ENCODE assay signal across 1 cellular context in the genomic region with DNA sequence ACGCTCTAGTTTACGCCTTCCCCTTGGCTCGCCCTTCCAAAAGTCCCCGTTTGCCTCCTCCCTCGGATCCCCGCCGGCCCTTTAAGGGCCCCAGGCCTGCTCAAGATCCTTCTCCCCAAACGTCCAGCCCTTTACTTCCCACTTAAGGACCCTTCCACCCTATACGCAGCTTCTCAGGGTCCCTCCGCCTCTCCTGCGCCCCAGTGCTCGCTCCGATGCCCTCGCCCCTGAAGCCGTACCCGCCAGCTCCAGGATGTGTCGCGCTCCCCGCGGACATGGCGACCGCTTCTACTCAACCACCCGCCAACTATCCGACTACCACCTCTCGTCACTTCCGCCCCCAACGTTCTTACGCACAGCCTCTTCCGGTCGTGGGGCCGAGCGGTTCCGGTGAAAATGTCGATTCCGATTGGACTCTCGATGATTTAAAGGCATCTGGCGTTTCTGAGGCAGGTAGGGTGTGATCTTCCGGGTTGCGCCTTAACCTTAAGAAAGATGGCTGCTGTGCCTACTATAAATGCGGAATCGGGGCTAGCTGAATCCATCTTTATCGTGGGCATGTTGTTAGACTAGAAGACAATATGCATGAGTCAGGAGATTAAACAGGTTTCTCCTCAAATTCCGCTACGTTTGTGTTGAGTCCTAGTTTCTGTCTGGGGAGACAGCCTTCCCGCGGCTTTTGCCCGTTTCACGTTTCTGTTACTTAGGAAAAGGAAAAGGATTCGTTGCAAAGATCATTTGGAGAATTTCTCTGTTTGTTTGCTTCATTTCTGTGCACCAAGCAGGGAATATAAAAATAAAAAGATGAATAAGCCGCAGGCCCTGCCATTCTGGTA.
TF ChIP-seq lines count a peak whose summit lies in the region.

A gene (minus strand): TSS at position 317 of the 836 bp plus-strand sequence. CDS start 40 bp downstream, at position 277.

TF ChIP-seq in HEK293, 187 proteins besides CTCF, POLR2A, EP300 and RAD21 (continued from another document and continues in another):
- TF ChIP-seq KLF10 (tag by site-specific recombination; IDR thresholded peaks at IDR 0.05) (peak; percentile 72), ZNF701 (tag by site-specific recombination; IDR thresholded peaks at IDR 0.05) (no peak), ZBTB17 (tag by site-specific recombination; IDR thresholded peaks at IDR 0.05) (peak; percentile 98), ZNF677 (tag by site-specific recombination; IDR thresholded peaks at IDR 0.05) (no peak), WT1 (tag by site-specific recombination; IDR thresholded peaks at IDR 0.05) (peak; percentile 35), SETDB1 (IDR thresholded peaks at IDR 0.05; ENCODE audit: insufficient read length, low read length) (no peak), ZNF391 (tag by site-specific recombination; IDR thresholded peaks at IDR 0.05; ENCODE audit: borderline replicate concordance, low read depth) (peak; percentile 48; the same call in 1 of the 2 replicates), FEZF1 (tag by site-specific recombination; IDR thresholded peaks at IDR 0.05) (no peak), ZNF623 (tag by site-specific recombination; IDR thresholded peaks at IDR 0.05) (no peak; the same call in 1 of the 2 replicates), ZNF776 (tag by site-specific recombination; IDR thresholded peaks at IDR 0.05; ENCODE audit: borderline replicate concordance) (no peak), ZNF792 (tag by site-specific recombination; IDR thresholded peaks at IDR 0.05) (0 out of 2 replicates have a peak, but pooled peaks have one; percentile 23), PRDM1 (tag by site-specific recombination; IDR thresholded peaks at IDR 0.05) (no peak), ZNF24 (tag by site-specific recombination; IDR thresholded peaks at IDR 0.05) (peak; percentile 40; the same call in 1 of the 2 replicates), ZNF560 (tag by site-specific recombination; IDR thresholded peaks at IDR 0.05; ENCODE audit: borderline replicate concordance) (no peak), ZNF830 (tag by site-specific recombination; IDR thresholded peaks at IDR 0.05; ENCODE audit: low read depth) (no peak), MZF1 (tag by site-specific recombination; IDR thresholded peaks at IDR 0.05; ENCODE audit: borderline replicate concordance) (0 out of 2 replicates have a peak, but pooled peaks have one; percentile 35), ZNF354C (tag by site-specific recombination; IDR thresholded peaks at IDR 0.05; ENCODE audit: borderline replicate concordance, low read depth) (no peak), ZEB2 (tag by site-specific recombination; IDR thresholded peaks at IDR 0.05) (peak; percentile 69), ZBTB1 (tag by site-specific recombination; IDR thresholded peaks at IDR 0.05) (peak; percentile 11; the same call in 1 of the 2 replicates), KLF8 (tag by site-specific recombination; IDR thresholded peaks at IDR 0.05) (peak; percentile 70), ZNF114 (tag by site-specific recombination; IDR thresholded peaks at IDR 0.05) (no peak), ZNF529 (tag by site-specific recombination; IDR thresholded peaks at IDR 0.05; ENCODE audit: insufficient replicate concordance) (no peak), ZNF426 (tag by site-specific recombination; IDR thresholded peaks at IDR 0.05) (no peak), ZNF146 (tag by site-specific recombination; IDR thresholded peaks at IDR 0.05) (peak; percentile 15; the same call in 1 of the 2 replicates), ZBTB7A (tag by site-specific recombination; IDR thresholded peaks at IDR 0.05; ENCODE audit: low read depth) (peak; percentile 83; the same call in 1 of the 2 replicates), MEIS1 (CRISPR knock-in tag; IDR thresholded peaks at IDR 0.05; ENCODE audit: borderline replicate concordance) (no peak), ZNF112 (tag by site-specific recombination; IDR thresholded peaks at IDR 0.05) (no peak), ZNF558 (tag by site-specific recombination; IDR thresholded peaks at IDR 0.05) (no peak), BCL11A (tag by site-specific recombination; IDR thresholded peaks at IDR 0.05; ENCODE audit: low read depth) (peak; percentile 45; the same call in 1 of the 2 replicates), ZNF324 (tag by site-specific recombination; IDR thresholded peaks at IDR 0.05) (no peak; the same call in 1 of the 2 replicates), ZNF660 (tag by site-specific recombination; IDR thresholded peaks at IDR 0.05) (peak; percentile 41; the same call in 1 of the 2 replicates), ZNF48 (tag by site-specific recombination; IDR thresholded peaks at IDR 0.05) (no peak), ZNF571 (tag by site-specific recombination; IDR thresholded peaks at IDR 0.05) (no peak)
- TF ChIP-seq, protein P1, sequence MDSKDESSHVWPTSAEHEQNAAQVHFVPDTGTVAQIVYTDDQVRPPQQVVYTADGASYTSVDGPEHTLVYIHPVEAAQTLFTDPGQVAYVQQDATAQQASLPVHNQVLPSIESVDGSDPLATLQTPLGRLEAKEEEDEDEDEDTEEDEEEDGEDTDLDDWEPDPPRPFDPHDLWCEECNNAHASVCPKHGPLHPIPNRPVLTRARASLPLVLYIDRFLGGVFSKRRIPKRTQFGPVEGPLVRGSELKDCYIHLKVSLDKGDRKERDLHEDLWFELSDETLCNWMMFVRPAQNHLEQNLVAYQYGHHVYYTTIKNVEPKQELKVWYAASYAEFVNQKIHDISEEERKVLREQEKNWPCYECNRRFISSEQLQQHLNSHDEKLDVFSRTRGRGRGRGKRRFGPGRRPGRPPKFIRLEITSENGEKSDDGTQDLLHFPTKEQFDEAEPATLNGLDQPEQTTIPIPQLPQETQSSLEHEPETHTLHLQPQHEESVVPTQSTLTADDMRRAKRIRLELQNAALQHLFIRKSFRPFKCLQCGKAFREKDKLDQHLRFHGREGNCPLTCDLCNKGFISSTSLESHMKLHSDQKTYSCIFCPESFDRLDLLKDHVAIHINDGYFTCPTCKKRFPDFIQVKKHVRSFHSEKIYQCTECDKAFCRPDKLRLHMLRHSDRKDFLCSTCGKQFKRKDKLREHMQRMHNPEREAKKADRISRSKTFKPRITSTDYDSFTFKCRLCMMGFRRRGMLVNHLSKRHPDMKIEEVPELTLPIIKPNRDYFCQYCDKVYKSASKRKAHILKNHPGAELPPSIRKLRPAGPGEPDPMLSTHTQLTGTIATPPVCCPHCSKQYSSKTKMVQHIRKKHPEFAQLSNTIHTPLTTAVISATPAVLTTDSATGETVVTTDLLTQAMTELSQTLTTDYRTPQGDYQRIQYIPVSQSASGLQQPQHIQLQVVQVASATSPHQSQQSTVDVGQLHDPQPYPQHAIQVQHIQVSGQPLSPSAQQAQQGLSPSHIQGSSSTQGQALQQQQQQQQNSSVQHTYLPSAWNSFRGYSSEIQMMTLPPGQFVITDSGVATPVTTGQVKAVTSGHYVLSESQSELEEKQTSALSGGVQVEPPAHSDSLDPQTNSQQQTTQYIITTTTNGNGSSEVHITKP (tag by site-specific recombination; IDR thresholded peaks at IDR 0.05): 0 out of 2 replicates have a peak, but pooled peaks have one; percentile 17
- TF ChIP-seq, protein P2, sequence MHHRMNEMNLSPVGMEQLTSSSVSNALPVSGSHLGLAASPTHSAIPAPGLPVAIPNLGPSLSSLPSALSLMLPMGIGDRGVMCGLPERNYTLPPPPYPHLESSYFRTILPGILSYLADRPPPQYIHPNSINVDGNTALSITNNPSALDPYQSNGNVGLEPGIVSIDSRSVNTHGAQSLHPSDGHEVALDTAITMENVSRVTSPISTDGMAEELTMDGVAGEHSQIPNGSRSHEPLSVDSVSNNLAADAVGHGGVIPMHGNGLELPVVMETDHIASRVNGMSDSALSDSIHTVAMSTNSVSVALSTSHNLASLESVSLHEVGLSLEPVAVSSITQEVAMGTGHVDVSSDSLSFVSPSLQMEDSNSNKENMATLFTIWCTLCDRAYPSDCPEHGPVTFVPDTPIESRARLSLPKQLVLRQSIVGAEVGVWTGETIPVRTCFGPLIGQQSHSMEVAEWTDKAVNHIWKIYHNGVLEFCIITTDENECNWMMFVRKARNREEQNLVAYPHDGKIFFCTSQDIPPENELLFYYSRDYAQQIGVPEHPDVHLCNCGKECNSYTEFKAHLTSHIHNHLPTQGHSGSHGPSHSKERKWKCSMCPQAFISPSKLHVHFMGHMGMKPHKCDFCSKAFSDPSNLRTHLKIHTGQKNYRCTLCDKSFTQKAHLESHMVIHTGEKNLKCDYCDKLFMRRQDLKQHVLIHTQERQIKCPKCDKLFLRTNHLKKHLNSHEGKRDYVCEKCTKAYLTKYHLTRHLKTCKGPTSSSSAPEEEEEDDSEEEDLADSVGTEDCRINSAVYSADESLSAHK (tag by site-specific recombination; IDR thresholded peaks at IDR 0.05): no peak
- TF ChIP-seq, protein P3, sequence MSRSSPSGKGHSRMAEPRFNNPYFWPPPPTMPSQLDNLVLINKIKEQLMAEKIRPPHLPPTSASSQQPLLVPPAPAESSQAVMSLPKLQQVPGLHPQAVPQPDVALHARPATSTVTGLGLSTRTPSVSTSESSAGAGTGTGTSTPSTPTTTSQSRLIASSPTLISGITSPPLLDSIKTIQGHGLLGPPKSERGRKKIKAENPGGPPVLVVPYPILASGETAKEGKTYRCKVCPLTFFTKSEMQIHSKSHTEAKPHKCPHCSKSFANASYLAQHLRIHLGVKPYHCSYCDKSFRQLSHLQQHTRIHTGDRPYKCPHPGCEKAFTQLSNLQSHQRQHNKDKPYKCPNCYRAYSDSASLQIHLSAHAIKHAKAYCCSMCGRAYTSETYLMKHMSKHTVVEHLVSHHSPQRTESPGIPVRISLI (tag by site-specific recombination; IDR thresholded peaks at IDR 0.05): no peak
- TF ChIP-seq, protein P4, sequence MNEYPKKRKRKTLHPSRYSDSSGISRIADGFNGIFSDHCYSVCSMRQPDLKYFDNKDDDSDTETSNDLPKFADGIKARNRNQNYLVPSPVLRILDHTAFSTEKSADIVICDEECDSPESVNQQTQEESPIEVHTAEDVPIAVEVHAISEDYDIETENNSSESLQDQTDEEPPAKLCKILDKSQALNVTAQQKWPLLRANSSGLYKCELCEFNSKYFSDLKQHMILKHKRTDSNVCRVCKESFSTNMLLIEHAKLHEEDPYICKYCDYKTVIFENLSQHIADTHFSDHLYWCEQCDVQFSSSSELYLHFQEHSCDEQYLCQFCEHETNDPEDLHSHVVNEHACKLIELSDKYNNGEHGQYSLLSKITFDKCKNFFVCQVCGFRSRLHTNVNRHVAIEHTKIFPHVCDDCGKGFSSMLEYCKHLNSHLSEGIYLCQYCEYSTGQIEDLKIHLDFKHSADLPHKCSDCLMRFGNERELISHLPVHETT (tag by site-specific recombination; IDR thresholded peaks at IDR 0.05): peak; percentile 59
- TF ChIP-seq, protein P5, sequence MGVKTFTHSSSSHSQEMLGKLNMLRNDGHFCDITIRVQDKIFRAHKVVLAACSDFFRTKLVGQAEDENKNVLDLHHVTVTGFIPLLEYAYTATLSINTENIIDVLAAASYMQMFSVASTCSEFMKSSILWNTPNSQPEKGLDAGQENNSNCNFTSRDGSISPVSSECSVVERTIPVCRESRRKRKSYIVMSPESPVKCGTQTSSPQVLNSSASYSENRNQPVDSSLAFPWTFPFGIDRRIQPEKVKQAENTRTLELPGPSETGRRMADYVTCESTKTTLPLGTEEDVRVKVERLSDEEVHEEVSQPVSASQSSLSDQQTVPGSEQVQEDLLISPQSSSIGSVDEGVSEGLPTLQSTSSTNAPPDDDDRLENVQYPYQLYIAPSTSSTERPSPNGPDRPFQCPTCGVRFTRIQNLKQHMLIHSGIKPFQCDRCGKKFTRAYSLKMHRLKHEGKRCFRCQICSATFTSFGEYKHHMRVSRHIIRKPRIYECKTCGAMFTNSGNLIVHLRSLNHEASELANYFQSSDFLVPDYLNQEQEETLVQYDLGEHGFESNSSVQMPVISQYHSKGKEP (tag by site-specific recombination; IDR thresholded peaks at IDR 0.05): peak; percentile 38; the same call in 1 of the 2 replicates
- TF ChIP-seq, protein P6, sequence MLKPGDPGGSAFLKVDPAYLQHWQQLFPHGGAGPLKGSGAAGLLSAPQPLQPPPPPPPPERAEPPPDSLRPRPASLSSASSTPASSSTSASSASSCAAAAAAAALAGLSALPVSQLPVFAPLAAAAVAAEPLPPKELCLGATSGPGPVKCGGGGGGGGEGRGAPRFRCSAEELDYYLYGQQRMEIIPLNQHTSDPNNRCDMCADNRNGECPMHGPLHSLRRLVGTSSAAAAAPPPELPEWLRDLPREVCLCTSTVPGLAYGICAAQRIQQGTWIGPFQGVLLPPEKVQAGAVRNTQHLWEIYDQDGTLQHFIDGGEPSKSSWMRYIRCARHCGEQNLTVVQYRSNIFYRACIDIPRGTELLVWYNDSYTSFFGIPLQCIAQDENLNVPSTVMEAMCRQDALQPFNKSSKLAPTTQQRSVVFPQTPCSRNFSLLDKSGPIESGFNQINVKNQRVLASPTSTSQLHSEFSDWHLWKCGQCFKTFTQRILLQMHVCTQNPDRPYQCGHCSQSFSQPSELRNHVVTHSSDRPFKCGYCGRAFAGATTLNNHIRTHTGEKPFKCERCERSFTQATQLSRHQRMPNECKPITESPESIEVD (tag by site-specific recombination; IDR thresholded peaks at IDR 0.05): no peak
- TF ChIP-seq, protein P7, sequence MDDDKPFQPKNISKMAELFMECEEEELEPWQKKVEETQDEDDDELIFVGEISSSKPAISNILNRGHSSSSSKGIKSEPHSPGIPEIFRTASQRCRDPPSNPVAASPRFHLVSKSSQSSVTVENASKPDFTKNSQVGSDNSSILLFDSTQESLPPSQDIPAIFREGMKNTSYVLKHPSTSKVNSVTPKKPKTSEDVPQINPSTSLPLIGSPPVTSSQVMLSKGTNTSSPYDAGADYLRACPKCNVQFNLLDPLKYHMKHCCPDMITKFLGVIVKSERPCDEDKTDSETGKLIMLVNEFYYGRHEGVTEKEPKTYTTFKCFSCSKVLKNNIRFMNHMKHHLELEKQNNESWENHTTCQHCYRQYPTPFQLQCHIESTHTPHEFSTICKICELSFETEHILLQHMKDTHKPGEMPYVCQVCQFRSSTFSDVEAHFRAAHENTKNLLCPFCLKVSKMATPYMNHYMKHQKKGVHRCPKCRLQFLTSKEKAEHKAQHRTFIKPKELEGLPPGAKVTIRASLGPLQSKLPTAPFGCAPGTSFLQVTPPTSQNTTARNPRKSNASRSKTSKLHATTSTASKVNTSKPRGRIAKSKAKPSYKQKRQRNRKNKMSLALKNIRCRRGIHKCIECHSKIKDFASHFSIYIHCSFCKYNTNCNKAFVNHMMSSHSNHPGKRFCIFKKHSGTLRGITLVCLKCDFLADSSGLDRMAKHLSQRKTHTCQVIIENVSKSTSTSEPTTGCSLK (tag by site-specific recombination; IDR thresholded peaks at IDR 0.05): no peak
- TF ChIP-seq, protein P8, sequence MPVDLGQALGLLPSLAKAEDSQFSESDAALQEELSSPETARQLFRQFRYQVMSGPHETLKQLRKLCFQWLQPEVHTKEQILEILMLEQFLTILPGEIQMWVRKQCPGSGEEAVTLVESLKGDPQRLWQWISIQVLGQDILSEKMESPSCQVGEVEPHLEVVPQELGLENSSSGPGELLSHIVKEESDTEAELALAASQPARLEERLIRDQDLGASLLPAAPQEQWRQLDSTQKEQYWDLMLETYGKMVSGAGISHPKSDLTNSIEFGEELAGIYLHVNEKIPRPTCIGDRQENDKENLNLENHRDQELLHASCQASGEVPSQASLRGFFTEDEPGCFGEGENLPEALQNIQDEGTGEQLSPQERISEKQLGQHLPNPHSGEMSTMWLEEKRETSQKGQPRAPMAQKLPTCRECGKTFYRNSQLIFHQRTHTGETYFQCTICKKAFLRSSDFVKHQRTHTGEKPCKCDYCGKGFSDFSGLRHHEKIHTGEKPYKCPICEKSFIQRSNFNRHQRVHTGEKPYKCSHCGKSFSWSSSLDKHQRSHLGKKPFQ (tag by site-specific recombination; IDR thresholded peaks at IDR 0.05): peak; percentile 5; the same call in 1 of the 2 replicates
